In genomic region chr2:187586091-187586632, GRCh38 we compare ENCODE assay signal across 8 cellular contexts. TPM values are rescaled to one million over a fixed set of nuclear protein-coding genes. Genes with fewer than 3 reads are reported as not detected.
DNase-seq lines count a peak whose midpoint lies in the region; ATAC-seq, FAIRE-seq and TF ChIP-seq lines count a peak whose summit lies in the region.

No MANE protein-coding gene starts in this region.

- DNase-seq in EL (peak; percentile 24), MM.1S (peak; percentile 94), bronchial epithelial cell (ENCODE audit: low read depth) (peak; percentile 89), glutamatergic neuron (no peak), NCI-H510A (lab: John Stamatoyannopoulos, UW) (no peak)
- DNase-seq in activated effector memory CD4-positive, alpha-beta T cell treated with anti-CD3 and anti-CD28 coated beads, Interleukin-2, amount 50 U/mL, for 16 hours, result no peak

- H3K9me2 ChIP-seq in MM.1S (replicated peaks; ENCODE audit: insufficient read depth, low read length), result no peaks in the 10 kb centered on the region

- no peaks in the 10 kb centered on the region for H3K27me3 Mint-ChIP-seq in glutamatergic neuron (ENCODE audit: unreplicated experiment)

- H3K27ac ChIP-seq in MM.1S (ENCODE audit: low read length), result peak overlapping the region; percentile 86

- no peak overlapping the region for H3K4me3 Mint-ChIP-seq in glutamatergic neuron (ENCODE audit: unreplicated experiment)

- H3K9me3 Mint-ChIP-seq in glutamatergic neuron (ENCODE audit: unreplicated experiment), result no peaks in the 10 kb centered on the region

- TF ChIP-seq CTCF in MM.1S (IDR thresholded peaks at IDR 0.05; ENCODE audit: low read length) (no peak), bronchial epithelial cell (IDR thresholded peaks at IDR 0.05; ENCODE audit: insufficient read depth, low read length, severe bottlenecking) (no peak), glutamatergic neuron (IDR thresholded peaks at IDR 0.05; ENCODE audit: partially characterized antibody, unreplicated experiment) (no peak)

- FAIRE-seq in bronchial epithelial cell (lab: Jason Lieb, UNC), result no peak

- H3K4me2 ChIP-seq in MM.1S (ENCODE audit: low read depth, low read length), result peak overlapping the region; percentile 17

- no peaks in the 10 kb centered on the region for H3K36me3 Mint-ChIP-seq in glutamatergic neuron (ENCODE audit: unreplicated experiment)

- no peak overlapping the region for H2AFZ ChIP-seq in MM.1S (ENCODE audit: low read length)

- H4K20me1 ChIP-seq in MM.1S (ENCODE audit: insufficient read depth, low read length), result no peaks in the 10 kb centered on the region

- H3K36me3 ChIP-seq in MM.1S (replicated peaks; ENCODE audit: insufficient read depth, low read length), result no peaks in the 10 kb centered on the region
- H3K36me3 ChIP-seq in bronchial epithelial cell (ENCODE audit: control insufficient read depth, insufficient read depth, low read length), result no peaks in the 10 kb centered on the region

- peak overlapping the region; percentile 21 for H3K9ac ChIP-seq in MM.1S (ENCODE audit: low read length)

- no peak overlapping the region for H3K27ac Mint-ChIP-seq in glutamatergic neuron (ENCODE audit: unreplicated experiment)

- ATAC-seq in GM21717 (IDR thresholded peaks at IDR 0.05; ENCODE audit: unreplicated experiment) (peak; percentile 81), HG02840 (IDR thresholded peaks at IDR 0.05; ENCODE audit: low FRiP score, unreplicated experiment) (no peak)

- no peaks in the 10 kb centered on the region for H3K4me1 Mint-ChIP-seq in glutamatergic neuron (ENCODE audit: low read depth, unreplicated experiment)

- H3K4me1 ChIP-seq in MM.1S (ENCODE audit: low read length), result peaks cover 18% of the 10 kb centered on the region

- no peaks in the 10 kb centered on the region for H3K27me3 ChIP-seq in MM.1S (replicated peaks; ENCODE audit: insufficient read depth, low read length)
- H3K27me3 ChIP-seq in bronchial epithelial cell (ENCODE audit: control insufficient read depth, insufficient read depth, low read length), result no peaks in the 10 kb centered on the region

- peaks cover 16% of the 10 kb centered on the region for H3F3A ChIP-seq in MM.1S (ENCODE audit: insufficient read depth, low read length)

- H3K4me3 ChIP-seq in MM.1S (ENCODE audit: low read length) (0 out of 2 replicates have a peak overlapping the region, but pooled peaks have one; percentile 8), bronchial epithelial cell (ENCODE audit: low read depth, low read length) (no peak overlapping the region)

- H3K79me2 ChIP-seq in MM.1S (ENCODE audit: low read length), result no peaks in the 10 kb centered on the region

- H3K9me3 ChIP-seq in MM.1S (replicated peaks; ENCODE audit: insufficient read depth, low read length), result no peaks in the 10 kb centered on the region

RNA-seq across cellular contexts. Expression of gene TFPI, which starts 31.9 kb away (rescaled TPM):
- total RNA-seq in bronchial epithelial cell, result 0.64 and 2.1 TPM in 2 replicates
- total RNA-seq in glutamatergic neuron (ENCODE audit: unreplicated experiment), result 0.59 TPM

Comparison
In these comparisons a context has a peak if more than half of its experiments do, and no peak if none do; other contexts are left out.
1. DNase-seq: peak in EL (single experiment), MM.1S (single experiment) and bronchial epithelial cell (single experiment); none in activated effector memory CD4-positive, alpha-beta T cell treated with anti-CD3 and anti-CD28 coated beads, Interleukin-2, amount 50 U/mL, for 16 hours (single experiment), glutamatergic neuron (single experiment) and NCI-H510A (single experiment).